ENCODE assay signal across 8 cellular contexts in genomic region chrX:115650916-115651315, GRCh38.
DNase-seq lines count a peak whose midpoint lies in the region; ATAC-seq, FAIRE-seq and TF ChIP-seq lines count a peak whose summit lies in the region.

No MANE protein-coding gene starts in this region.

- H3K9ac ChIP-seq in HUES6 (ENCODE audit: low read length) (peak overlapping the region; percentile 83), endothelial cell of umbilical vein (replicated peaks; ENCODE audit: extremely low read depth, insufficient read depth, low read length) (no peak overlapping the region)

- peaks cover 56% of the 10 kb centered on the region for H3K36me3 Mint-ChIP-seq in nephron (ENCODE audit: low read depth)

- intact Hi-C loops in OCI-LY7 (cut with micrococcal nuclease; ENCODE audit: unreplicated experiment): no loop called here
- intact Hi-C loops in endothelial cell of umbilical vein (cut with micrococcal nuclease): loop anchor here (1.0 kb wide), 1 partner anchor 39 kb away; no protein-coding TSS in a partner anchor

- TF ChIP-seq POLR2A in endothelial cell of umbilical vein (IDR thresholded peaks at IDR 0.05; ENCODE audit: low read depth, low read length): no peak

- peaks cover 19% of the 10 kb centered on the region for H3K4me1 Mint-ChIP-seq in nephron

- H3K9me3 ChIP-seq in HUES6 (ENCODE audit: control insufficient read depth, insufficient read depth, low read depth, low read length) (no peaks in the 10 kb centered on the region), OCI-LY7 (ENCODE audit: low read length) (no peaks in the 10 kb centered on the region), endothelial cell of umbilical vein (replicated peaks; ENCODE audit: control insufficient read depth, insufficient read depth, low read length) (no peaks in the 10 kb centered on the region)

- H3K27me3 Mint-ChIP-seq in nephron (ENCODE audit: low read depth): no peaks in the 10 kb centered on the region

- DNase-seq in AG10803 (ENCODE audit: low read depth) (peak; percentile 43), GM13976 (ENCODE audit: low spot score) (peak; percentile 19), OCI-LY7 (ENCODE audit: low spot score) (peak; percentile 8), endothelial cell of umbilical vein (ENCODE audit: low read depth, low spot score) (peak; percentile 31)
- DNase-seq in activated naive CD4-positive, alpha-beta T cell treated with Interleukin-2 at 50 U/mL for 16 hours: no peak

- H3K27me3 ChIP-seq in HUES6 (ENCODE audit: control insufficient read depth, insufficient read depth, low read length) (no peaks in the 10 kb centered on the region; the same call in 1 of the 2 replicates), endothelial cell of umbilical vein (ENCODE audit: control insufficient read depth in 2 of 2, insufficient read depth in 2 of 2, low read length in 2 of 2) (no peaks in the 10 kb centered on the region)

- TF ChIP-seq CTCF in AG10803 (conservative IDR thresholded peaks at IDR 0.05; ENCODE audit: low read length): peak; percentile 71
- peak; percentile 69 for TF ChIP-seq CTCF in GM13976 (IDR thresholded peaks at IDR 0.05; ENCODE audit: borderline replicate concordance, control extremely low read depth, extremely low read depth, insufficient read depth, missing control alignments)
- TF ChIP-seq CTCF in OCI-LY7 (conservative IDR thresholded peaks at IDR 0.05; ENCODE audit: low read length): peak; percentile 71
- TF ChIP-seq CTCF in endothelial cell of umbilical vein (IDR thresholded peaks at IDR 0.05; ENCODE audit: extremely low read depth in 1 of 2, insufficient read depth in 1 of 2, low read depth in 1 of 2, low read length in 2 of 2): peak; percentile 21 to 50
- TF ChIP-seq CTCF in nephron (IDR thresholded peaks at IDR 0.05; ENCODE audit: unreplicated experiment in 3 of 3): peak; percentile 58 to 72 (median 62)

- POLR2A ChIA-PET in OCI-LY7 (lab: Charles Lee) (no interaction called here), endothelial cell of umbilical vein (lab: Charles Lee) (no interaction called here)

- dilution Hi-C loops in endothelial cell of umbilical vein (cut with MboI; ENCODE audit: extremely low pct_ligation_motif_present, low sequenced_read_pairs): no loop called here

- no peaks in the 10 kb centered on the region for H3K9me3 Mint-ChIP-seq in nephron

- no peak overlapping the region for H2AFZ ChIP-seq in OCI-LY7 (ENCODE audit: low read length)
- no peak overlapping the region for H2AFZ ChIP-seq in endothelial cell of umbilical vein (ENCODE audit: low read depth, low read length)

- H3K27ac ChIP-seq in HUES6 (ENCODE audit: low read depth, low read length) (peak overlapping the region; percentile 98), OCI-LY7 (ENCODE audit: low read depth, low read length, poor library complexity, severe bottlenecking) (no peak overlapping the region), endothelial cell of umbilical vein (ENCODE audit: insufficient read depth, low read depth, low read length) (no peak overlapping the region)

- peak overlapping the region; percentile 14 to 35 (median 31) for H3K27ac Mint-ChIP-seq in nephron

- in situ Hi-C loops in GM13976 (cut with MboI; ENCODE audit: low sequenced_read_pairs, unreplicated experiment): no loop called here

- no peaks in the 10 kb centered on the region for H3K79me2 ChIP-seq in OCI-LY7 (ENCODE audit: insufficient read depth, low read depth, low read length)
- H3K79me2 ChIP-seq in endothelial cell of umbilical vein (ENCODE audit: control insufficient read depth, insufficient read depth, low read length): no peaks in the 10 kb centered on the region

- H3K9me1 ChIP-seq in endothelial cell of umbilical vein (replicated peaks; ENCODE audit: control insufficient read depth, extremely low read depth, insufficient read depth, low read length): no peaks in the 10 kb centered on the region

- H4K20me1 ChIP-seq in OCI-LY7 (ENCODE audit: insufficient read depth, low read length): no peaks in the 10 kb centered on the region
- H4K20me1 ChIP-seq in endothelial cell of umbilical vein (replicated peaks; ENCODE audit: control insufficient read depth, extremely low read depth, insufficient read depth, low read length): no peaks in the 10 kb centered on the region

- FAIRE-seq in endothelial cell of umbilical vein (lab: Jason Lieb, UNC): peak; percentile 61

- H3K4me3 Mint-ChIP-seq in nephron: no peak overlapping the region

- H3K36me3 ChIP-seq in HUES6 (ENCODE audit: control insufficient read depth, insufficient read depth, low read length) (peaks cover 48% of the 10 kb centered on the region), OCI-LY7 (ENCODE audit: insufficient read depth, low read length) (no peaks in the 10 kb centered on the region), endothelial cell of umbilical vein (ENCODE audit: control insufficient read depth in 2 of 2, extremely low read depth in 1 of 2, insufficient read depth in 2 of 2, low read length in 2 of 2) (peaks cover 2 to 11% of the 10 kb centered on the region in 2 experiments)

- BruUV-seq in OCI-LY7 (replicated peaks; lab: Mats Ljungman, UMichigan) (no TSS peak), endothelial cell of umbilical vein (replicated peaks; lab: Mats Ljungman, UMichigan) (no TSS peak)

- no peak for ATAC-seq in HG03108 (IDR thresholded peaks at IDR 0.05; ENCODE audit: unreplicated experiment)

- H3K4me1 ChIP-seq in HUES6 (ENCODE audit: control insufficient read depth, insufficient read depth, low read length): peaks cover 29% of the 10 kb centered on the region
- no peaks in the 10 kb centered on the region for H3K4me1 ChIP-seq in OCI-LY7 (ENCODE audit: insufficient read depth, low read length, poor library complexity, severe bottlenecking)
- H3K4me1 ChIP-seq in endothelial cell of umbilical vein (ENCODE audit: control insufficient read depth, extremely low read depth, insufficient read depth, low read length): no peaks in the 10 kb centered on the region

- H3K9me2 ChIP-seq in OCI-LY7 (ENCODE audit: insufficient read depth, low read length): no peaks in the 10 kb centered on the region

- H3K4me3 ChIP-seq in AG10803 (ENCODE audit: low read length): no peak overlapping the region
- H3K4me3 ChIP-seq in HUES6 (ENCODE audit: low read depth, low read length): peak overlapping the region; percentile 17; the same call in 1 of the 2 replicates
- no peak overlapping the region for H3K4me3 ChIP-seq in OCI-LY7 (ENCODE audit: low read depth, low read length, poor library complexity, severe bottlenecking)
- H3K4me3 ChIP-seq in endothelial cell of umbilical vein (replicated peaks in 1 of 3; ENCODE audit: insufficient read depth in 1 of 3, low read depth in 1 of 3, low read length in 3 of 3): no peak overlapping the region

- no peak overlapping the region for H3K4me2 ChIP-seq in OCI-LY7 (ENCODE audit: low read length)
- no peak overlapping the region for H3K4me2 ChIP-seq in endothelial cell of umbilical vein (ENCODE audit: insufficient read depth, low read length)

- CTCF ChIA-PET in OCI-LY7 (lab: Charles Lee; ENCODE audit: unreplicated experiment) (no interaction called here), endothelial cell of umbilical vein (lab: Charles Lee) (interaction anchor here (1.2 to 1.3 kb wide), 2 partner anchors 10 to 88 kb away, joined by 3 read pairs; no protein-coding TSS in a partner anchor)

TF ChIP-seq in endothelial cell of umbilical vein, 7 proteins besides CTCF, POLR2A, EP300 and RAD21:
- no peak for TF ChIP-seq JUN (IDR thresholded peaks at IDR 0.05; ENCODE audit: borderline replicate concordance, insufficient read depth, insufficient read length, low read depth)
- TF ChIP-seq MAX (IDR thresholded peaks at IDR 0.05; ENCODE audit: insufficient read depth, insufficient read length): no peak
- no peak for TF ChIP-seq POLR2AphosphoS5 (IDR thresholded peaks at IDR 0.05; ENCODE audit: insufficient read depth, low read depth, low read length)
- TF ChIP-seq FOS (IDR thresholded peaks at IDR 0.05; ENCODE audit: borderline replicate concordance, insufficient read depth, low read length): no peak
- no peak for TF ChIP-seq EZH2 (IDR thresholded peaks at IDR 0.05; ENCODE audit: borderline replicate concordance, low read depth, low read length, severe bottlenecking)
- no peak for TF ChIP-seq GATA2 (IDR thresholded peaks at IDR 0.05; ENCODE audit: insufficient read depth, insufficient read length, low read depth, low read length)
- TF ChIP-seq MYC (IDR thresholded peaks at IDR 0.05; ENCODE audit: low read depth, low read length): no peak
